Comparison of ENCODE assay signal across 2 cellular contexts in genomic region chr20:35410613-35411012, GRCh38.
TF ChIP-seq lines count a peak whose summit lies in the region.

No MANE protein-coding gene starts in this region.

TF ChIP-seq in A549, 52 proteins besides CTCF, POLR2A, EP300 and RAD21 (continued from another document):
- TF ChIP-seq PBX3 (IDR thresholded peaks at IDR 0.05) (no peak), MYC (IDR thresholded peaks at IDR 0.05; ENCODE audit: borderline replicate concordance, low read length) (no peak), JUNB (IDR thresholded peaks at IDR 0.05) (no peak), CBX2 (IDR thresholded peaks at IDR 0.05; ENCODE audit: borderline replicate concordance, low read depth) (no peak), NR3C1 (IDR thresholded peaks at IDR 0.05) (no peak), SREBF2 (IDR thresholded peaks at IDR 0.05) (no peak), HES2 (IDR thresholded peaks at IDR 0.05) (no peak), NPAS2 (CRISPR knock-in tag; IDR thresholded peaks at IDR 0.05; ENCODE audit: borderline replicate concordance) (no peak), RFX5 (IDR thresholded peaks at IDR 0.05) (no peak), HOXB5 (CRISPR knock-in tag; IDR thresholded peaks at IDR 0.05) (no peak), TP53 (CRISPR knock-in tag; IDR thresholded peaks at IDR 0.05) (no peak)

TF ChIP-seq in liver, 16 proteins besides CTCF, POLR2A, EP300 and RAD21 (continued from another document):
- no peak for TF ChIP-seq ZBTB33 (IDR thresholded peaks at IDR 0.05)
- no peak for TF ChIP-seq MAX (IDR thresholded peaks at IDR 0.05)
- TF ChIP-seq EGR1 (IDR thresholded peaks at IDR 0.05; ENCODE audit: low read depth in 2 of 2), result no peak
- TF ChIP-seq REST (IDR thresholded peaks at IDR 0.05), result no peak
